In the genomic region with DNA sequence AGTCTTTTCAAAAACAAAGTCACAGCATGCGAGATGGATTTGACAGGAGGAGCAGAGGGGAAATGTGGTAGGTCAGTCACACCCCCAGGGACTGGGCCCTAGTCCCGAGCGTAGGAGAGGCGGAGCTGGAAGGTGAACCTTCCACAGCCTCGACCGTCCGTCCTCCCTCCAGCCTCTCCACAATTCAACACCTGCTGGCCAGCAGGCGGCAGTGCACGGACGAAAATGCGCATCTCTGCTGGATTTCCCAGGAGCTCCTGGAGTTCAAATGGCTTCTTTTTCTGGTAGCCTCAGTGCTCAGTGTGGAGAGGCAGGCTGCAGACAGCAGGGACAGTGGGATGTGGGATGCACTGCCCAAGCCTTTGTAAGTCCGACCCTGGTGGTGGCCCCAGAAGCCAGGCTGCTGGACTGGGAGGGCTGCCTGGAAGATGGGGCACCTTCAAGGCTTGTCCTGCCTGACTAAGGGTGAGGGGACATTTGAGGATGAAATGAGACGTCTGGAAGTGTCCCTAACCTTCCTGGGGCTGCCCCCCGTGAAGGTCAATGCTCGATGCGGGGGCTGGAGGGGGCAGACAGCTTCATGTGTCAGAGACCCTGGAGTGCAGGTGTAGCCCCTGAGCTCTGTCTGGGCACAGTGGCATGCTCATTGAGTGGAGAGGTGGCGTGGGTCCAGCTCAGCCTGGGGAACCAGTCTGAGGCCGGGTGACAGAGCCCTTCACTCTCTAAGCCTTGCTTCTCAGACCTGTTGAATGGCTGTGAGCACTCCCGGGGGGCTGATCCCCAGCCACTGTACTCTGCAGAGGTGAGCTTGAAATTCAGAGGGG, we compare ENCODE assay signal across 8 cellular contexts.
DNase-seq lines count a peak whose midpoint lies in the region; ATAC-seq and TF ChIP-seq lines count a peak whose summit lies in the region.

No MANE protein-coding gene starts in this region.

- H3K27me3 Mint-ChIP-seq in neural crest cell (ENCODE audit: low read depth), result peaks cover 18% of the 10 kb centered on the region

- CTCF ChIA-PET in AG04449 (lab: Yijun Ruan, JAX), result interaction anchor here (0.6 to 12.9 kb wide), 17 partner anchors 9 to 1760 kb away, joined by 3 to 146 read pairs (median 6); no protein-coding TSS in a partner anchor

- H3K27ac Mint-ChIP-seq in neural crest cell (ENCODE audit: unreplicated experiment), result no peak overlapping the region

- H3K36me3 Mint-ChIP-seq in neural crest cell (ENCODE audit: low read depth), result no peaks in the 10 kb centered on the region

- peak; percentile 97 for TF ChIP-seq RAD21 in Ishikawa (IDR thresholded peaks at IDR 0.05; ENCODE audit: low read depth)

- no peaks in the 10 kb centered on the region for H3K9me3 Mint-ChIP-seq in neural crest cell

- no peak for ATAC-seq in HG03097 (IDR thresholded peaks at IDR 0.05; ENCODE audit: low FRiP score, unreplicated experiment)

- POLR2A ChIA-PET in AG04449 (lab: Yijun Ruan, JAX), result no interaction called here

- no peak overlapping the region for H3K4me3 ChIP-seq in AG04449 (ENCODE audit: low read depth, low read length)

- H3K4me3 Mint-ChIP-seq in neural crest cell, result no peak overlapping the region

- peak; percentile 88 for TF ChIP-seq CTCF in AG04449 (IDR thresholded peaks at IDR 0.05; ENCODE audit: insufficient read depth, low read length, missing control alignments)
- peak; percentile 63 for TF ChIP-seq CTCF in GM10266 (IDR thresholded peaks at IDR 0.05; ENCODE audit: control insufficient read depth, insufficient read depth, low read depth, missing control alignments)
- TF ChIP-seq CTCF in neural crest cell (conservative IDR thresholded peaks at IDR 0.05), result peak; percentile 83

- H3K4me1 Mint-ChIP-seq in neural crest cell, result no peaks in the 10 kb centered on the region

- TF ChIP-seq EP300 in Ishikawa (IDR thresholded peaks at IDR 0.05; ENCODE audit: borderline replicate concordance), result no peak

- DNase-seq in AG04449 (ENCODE audit: low read depth, low spot score) (no peak), GM10266 (ENCODE audit: extremely low spot score) (peak; percentile 64), RPMI7951 (ENCODE audit: low read depth) (peak; percentile 56), epidermal melanocyte (ENCODE audit: insufficient read length, low spot score) (peak; percentile 54), neural crest cell (ENCODE audit: low read depth, low spot score) (peak; percentile 62), T-helper 9 cell (no peak)

TF ChIP-seq in Ishikawa, 13 proteins besides CTCF, POLR2A, EP300 and RAD21:
- TF ChIP-seq, protein P1, sequence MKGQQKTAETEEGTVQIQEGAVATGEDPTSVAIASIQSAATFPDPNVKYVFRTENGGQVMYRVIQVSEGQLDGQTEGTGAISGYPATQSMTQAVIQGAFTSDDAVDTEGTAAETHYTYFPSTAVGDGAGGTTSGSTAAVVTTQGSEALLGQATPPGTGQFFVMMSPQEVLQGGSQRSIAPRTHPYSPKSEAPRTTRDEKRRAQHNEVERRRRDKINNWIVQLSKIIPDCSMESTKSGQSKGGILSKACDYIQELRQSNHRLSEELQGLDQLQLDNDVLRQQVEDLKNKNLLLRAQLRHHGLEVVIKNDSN (IDR thresholded peaks at IDR 0.05), result no peak
- TF ChIP-seq EGR1 (IDR thresholded peaks at IDR 0.05), result no peak
- TF ChIP-seq CREB1 (IDR thresholded peaks at IDR 0.05; ENCODE audit: low read depth), result no peak
- no peak for TF ChIP-seq TEAD4 (IDR thresholded peaks at IDR 0.05)
- no peak for TF ChIP-seq YY1 (IDR thresholded peaks at IDR 0.05; ENCODE audit: low read depth)
- TF ChIP-seq, protein P2, sequence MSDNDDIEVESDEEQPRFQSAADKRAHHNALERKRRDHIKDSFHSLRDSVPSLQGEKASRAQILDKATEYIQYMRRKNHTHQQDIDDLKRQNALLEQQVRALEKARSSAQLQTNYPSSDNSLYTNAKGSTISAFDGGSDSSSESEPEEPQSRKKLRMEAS (IDR thresholded peaks at IDR 0.05), result no peak
- TF ChIP-seq ZBTB7A (IDR thresholded peaks at IDR 0.05; ENCODE audit: low read depth), result no peak
- TF ChIP-seq TCF12 (IDR thresholded peaks at IDR 0.05; ENCODE audit: low read depth), result no peak
- no peak for TF ChIP-seq CEBPB (IDR thresholded peaks at IDR 0.05)
- no peak for TF ChIP-seq FOXM1 (IDR thresholded peaks at IDR 0.05; ENCODE audit: borderline replicate concordance, low read depth)
TF ChIP-seq in Ishikawa: peak in this region for 0.

Comparison
In these comparisons a context has a peak if more than half of its experiments do, and no peak if none do; other contexts are left out.
1. DNase-seq: peak in GM10266 (single experiment), RPMI7951 (single experiment), epidermal melanocyte (single experiment) and neural crest cell (single experiment); none in AG04449 (single experiment) and T-helper 9 cell (single experiment).
2. Peak in every context shown above with its lines, with median percentiles within 50 percentile points of each other: CTCF ChIP-seq.